Comparison of ENCODE assay signal across 24 cellular contexts in genomic region chr17:79439493-79439892, GRCh38.
"Had no signal": no experiment of that assay in that cellular context is flagged by ENCODE, and none has a peak within 500 bp of the region (broad histone marks: within the 10 kb centered on the region; RNA-seq: fewer than 3 reads in every experiment).

No MANE protein-coding gene starts in this region.

- H3K4me3 Mint-ChIP-seq: memory B cell; natural killer cell; neural crest cell; stimulated activated memory B cell treated with anti-CD40 and anti-IgM and Interleukin-4, amounts not matched to agents 10 μg/mL and 1 μg/mL and 100 μg/mL, for 72 hours had no signal

- H3K9me3 ChIP-seq: colonic mucosa, prostate gland, spleen, testis, tibial artery, upper lobe of left lung, uterus had no signal

- H3K4me1 ChIP-seq: colonic mucosa, prostate gland, spleen, testis, tibial artery, upper lobe of left lung, uterus had no signal

- H3K27me3 ChIP-seq: colonic mucosa, testis, uterus had no signal

- FAIRE-seq: endometrium, frontal cortex, keratinocyte had no signal

- ATAC-seq: left lobe of liver; natural killer cell; right cardiac atrium; stimulated activated memory B cell treated with anti-CD40 and anti-IgM and Interleukin-4, amounts not matched to agents 10 μg/mL and 1 μg/mL and 100 μg/mL, for 72 hours; stimulated activated naive CD8-positive, alpha-beta T cell treated with anti-CD3 and anti-CD28 coated beads, Interleukin-15, Interleukin-2, amounts not matched to agents 100 U/mL and 50 U/mL, for 24 hours had no signal

- H3K4me3 ChIP-seq: colonic mucosa, lung, prostate gland, skin epidermis, spleen, testis, tibial artery, upper lobe of left lung, uterus had no signal

- H3K4me1 Mint-ChIP-seq: memory B cell; neural crest cell; stimulated activated memory B cell treated with anti-CD40 and anti-IgM and Interleukin-4, amounts not matched to agents 10 μg/mL and 1 μg/mL and 100 μg/mL, for 72 hours had no signal

- DNase-seq: colonic mucosa; dermis blood vessel endothelial cell; effector memory CD4-positive, alpha-beta T cell; head of caudate nucleus; natural killer cell; spleen; stimulated activated CD4-positive, alpha-beta T cell treated with anti-CD3 and anti-CD28 coated beads, Interleukin-4, amount 100 ng/mL, for 4 hours; stimulated activated naive CD8-positive, alpha-beta T cell treated with anti-CD3 and anti-CD28 coated beads, Interleukin-15, Interleukin-2, amounts not matched to agents 100 U/mL and 50 U/mL, for 24 hours; substantia nigra; testis; tibial artery; uterus had no signal

- H3K36me3 ChIP-seq: colonic mucosa, prostate gland, spleen, tibial artery, upper lobe of left lung, uterus had no signal

- H3K27ac Mint-ChIP-seq: memory B cell; natural killer cell; stimulated activated memory B cell treated with anti-CD40 and anti-IgM and Interleukin-4, amounts not matched to agents 10 μg/mL and 1 μg/mL and 100 μg/mL, for 72 hours had no signal

- H3K36me3 Mint-ChIP-seq: memory B cell; natural killer cell; stimulated activated memory B cell treated with anti-CD40 and anti-IgM and Interleukin-4, amounts not matched to agents 10 μg/mL and 1 μg/mL and 100 μg/mL, for 72 hours had no signal

- H3K27ac ChIP-seq: colonic mucosa, prostate gland, skin epidermis, spleen, testis, tibial artery, upper lobe of left lung, uterus had no signal

- H3K9me3 Mint-ChIP-seq: memory B cell; natural killer cell; neural crest cell; stimulated activated memory B cell treated with anti-CD40 and anti-IgM and Interleukin-4, amounts not matched to agents 10 μg/mL and 1 μg/mL and 100 μg/mL, for 72 hours had no signal
